1 cellular context compared by ENCODE assay signal in genomic region chr4:139207247-139207646, GRCh38.
TF ChIP-seq lines count a peak whose summit lies in the region.

No MANE protein-coding gene starts in this region.

TF ChIP-seq in K562, 482 proteins besides CTCF, POLR2A, EP300 and RAD21 (continued from another document):
- TF ChIP-seq, protein P1, sequence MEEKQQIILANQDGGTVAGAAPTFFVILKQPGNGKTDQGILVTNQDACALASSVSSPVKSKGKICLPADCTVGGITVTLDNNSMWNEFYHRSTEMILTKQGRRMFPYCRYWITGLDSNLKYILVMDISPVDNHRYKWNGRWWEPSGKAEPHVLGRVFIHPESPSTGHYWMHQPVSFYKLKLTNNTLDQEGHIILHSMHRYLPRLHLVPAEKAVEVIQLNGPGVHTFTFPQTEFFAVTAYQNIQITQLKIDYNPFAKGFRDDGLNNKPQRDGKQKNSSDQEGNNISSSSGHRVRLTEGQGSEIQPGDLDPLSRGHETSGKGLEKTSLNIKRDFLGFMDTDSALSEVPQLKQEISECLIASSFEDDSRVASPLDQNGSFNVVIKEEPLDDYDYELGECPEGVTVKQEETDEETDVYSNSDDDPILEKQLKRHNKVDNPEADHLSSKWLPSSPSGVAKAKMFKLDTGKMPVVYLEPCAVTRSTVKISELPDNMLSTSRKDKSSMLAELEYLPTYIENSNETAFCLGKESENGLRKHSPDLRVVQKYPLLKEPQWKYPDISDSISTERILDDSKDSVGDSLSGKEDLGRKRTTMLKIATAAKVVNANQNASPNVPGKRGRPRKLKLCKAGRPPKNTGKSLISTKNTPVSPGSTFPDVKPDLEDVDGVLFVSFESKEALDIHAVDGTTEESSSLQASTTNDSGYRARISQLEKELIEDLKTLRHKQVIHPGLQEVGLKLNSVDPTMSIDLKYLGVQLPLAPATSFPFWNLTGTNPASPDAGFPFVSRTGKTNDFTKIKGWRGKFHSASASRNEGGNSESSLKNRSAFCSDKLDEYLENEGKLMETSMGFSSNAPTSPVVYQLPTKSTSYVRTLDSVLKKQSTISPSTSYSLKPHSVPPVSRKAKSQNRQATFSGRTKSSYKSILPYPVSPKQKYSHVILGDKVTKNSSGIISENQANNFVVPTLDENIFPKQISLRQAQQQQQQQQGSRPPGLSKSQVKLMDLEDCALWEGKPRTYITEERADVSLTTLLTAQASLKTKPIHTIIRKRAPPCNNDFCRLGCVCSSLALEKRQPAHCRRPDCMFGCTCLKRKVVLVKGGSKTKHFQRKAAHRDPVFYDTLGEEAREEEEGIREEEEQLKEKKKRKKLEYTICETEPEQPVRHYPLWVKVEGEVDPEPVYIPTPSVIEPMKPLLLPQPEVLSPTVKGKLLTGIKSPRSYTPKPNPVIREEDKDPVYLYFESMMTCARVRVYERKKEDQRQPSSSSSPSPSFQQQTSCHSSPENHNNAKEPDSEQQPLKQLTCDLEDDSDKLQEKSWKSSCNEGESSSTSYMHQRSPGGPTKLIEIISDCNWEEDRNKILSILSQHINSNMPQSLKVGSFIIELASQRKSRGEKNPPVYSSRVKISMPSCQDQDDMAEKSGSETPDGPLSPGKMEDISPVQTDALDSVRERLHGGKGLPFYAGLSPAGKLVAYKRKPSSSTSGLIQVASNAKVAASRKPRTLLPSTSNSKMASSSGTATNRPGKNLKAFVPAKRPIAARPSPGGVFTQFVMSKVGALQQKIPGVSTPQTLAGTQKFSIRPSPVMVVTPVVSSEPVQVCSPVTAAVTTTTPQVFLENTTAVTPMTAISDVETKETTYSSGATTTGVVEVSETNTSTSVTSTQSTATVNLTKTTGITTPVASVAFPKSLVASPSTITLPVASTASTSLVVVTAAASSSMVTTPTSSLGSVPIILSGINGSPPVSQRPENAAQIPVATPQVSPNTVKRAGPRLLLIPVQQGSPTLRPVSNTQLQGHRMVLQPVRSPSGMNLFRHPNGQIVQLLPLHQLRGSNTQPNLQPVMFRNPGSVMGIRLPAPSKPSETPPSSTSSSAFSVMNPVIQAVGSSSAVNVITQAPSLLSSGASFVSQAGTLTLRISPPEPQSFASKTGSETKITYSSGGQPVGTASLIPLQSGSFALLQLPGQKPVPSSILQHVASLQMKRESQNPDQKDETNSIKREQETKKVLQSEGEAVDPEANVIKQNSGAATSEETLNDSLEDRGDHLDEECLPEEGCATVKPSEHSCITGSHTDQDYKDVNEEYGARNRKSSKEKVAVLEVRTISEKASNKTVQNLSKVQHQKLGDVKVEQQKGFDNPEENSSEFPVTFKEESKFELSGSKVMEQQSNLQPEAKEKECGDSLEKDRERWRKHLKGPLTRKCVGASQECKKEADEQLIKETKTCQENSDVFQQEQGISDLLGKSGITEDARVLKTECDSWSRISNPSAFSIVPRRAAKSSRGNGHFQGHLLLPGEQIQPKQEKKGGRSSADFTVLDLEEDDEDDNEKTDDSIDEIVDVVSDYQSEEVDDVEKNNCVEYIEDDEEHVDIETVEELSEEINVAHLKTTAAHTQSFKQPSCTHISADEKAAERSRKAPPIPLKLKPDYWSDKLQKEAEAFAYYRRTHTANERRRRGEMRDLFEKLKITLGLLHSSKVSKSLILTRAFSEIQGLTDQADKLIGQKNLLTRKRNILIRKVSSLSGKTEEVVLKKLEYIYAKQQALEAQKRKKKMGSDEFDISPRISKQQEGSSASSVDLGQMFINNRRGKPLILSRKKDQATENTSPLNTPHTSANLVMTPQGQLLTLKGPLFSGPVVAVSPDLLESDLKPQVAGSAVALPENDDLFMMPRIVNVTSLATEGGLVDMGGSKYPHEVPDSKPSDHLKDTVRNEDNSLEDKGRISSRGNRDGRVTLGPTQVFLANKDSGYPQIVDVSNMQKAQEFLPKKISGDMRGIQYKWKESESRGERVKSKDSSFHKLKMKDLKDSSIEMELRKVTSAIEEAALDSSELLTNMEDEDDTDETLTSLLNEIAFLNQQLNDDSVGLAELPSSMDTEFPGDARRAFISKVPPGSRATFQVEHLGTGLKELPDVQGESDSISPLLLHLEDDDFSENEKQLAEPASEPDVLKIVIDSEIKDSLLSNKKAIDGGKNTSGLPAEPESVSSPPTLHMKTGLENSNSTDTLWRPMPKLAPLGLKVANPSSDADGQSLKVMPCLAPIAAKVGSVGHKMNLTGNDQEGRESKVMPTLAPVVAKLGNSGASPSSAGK (IDR thresholded peaks at IDR 0.05) = peak; percentile 17; the same call in 1 of the 2 replicates
- TF ChIP-seq, protein P2, sequence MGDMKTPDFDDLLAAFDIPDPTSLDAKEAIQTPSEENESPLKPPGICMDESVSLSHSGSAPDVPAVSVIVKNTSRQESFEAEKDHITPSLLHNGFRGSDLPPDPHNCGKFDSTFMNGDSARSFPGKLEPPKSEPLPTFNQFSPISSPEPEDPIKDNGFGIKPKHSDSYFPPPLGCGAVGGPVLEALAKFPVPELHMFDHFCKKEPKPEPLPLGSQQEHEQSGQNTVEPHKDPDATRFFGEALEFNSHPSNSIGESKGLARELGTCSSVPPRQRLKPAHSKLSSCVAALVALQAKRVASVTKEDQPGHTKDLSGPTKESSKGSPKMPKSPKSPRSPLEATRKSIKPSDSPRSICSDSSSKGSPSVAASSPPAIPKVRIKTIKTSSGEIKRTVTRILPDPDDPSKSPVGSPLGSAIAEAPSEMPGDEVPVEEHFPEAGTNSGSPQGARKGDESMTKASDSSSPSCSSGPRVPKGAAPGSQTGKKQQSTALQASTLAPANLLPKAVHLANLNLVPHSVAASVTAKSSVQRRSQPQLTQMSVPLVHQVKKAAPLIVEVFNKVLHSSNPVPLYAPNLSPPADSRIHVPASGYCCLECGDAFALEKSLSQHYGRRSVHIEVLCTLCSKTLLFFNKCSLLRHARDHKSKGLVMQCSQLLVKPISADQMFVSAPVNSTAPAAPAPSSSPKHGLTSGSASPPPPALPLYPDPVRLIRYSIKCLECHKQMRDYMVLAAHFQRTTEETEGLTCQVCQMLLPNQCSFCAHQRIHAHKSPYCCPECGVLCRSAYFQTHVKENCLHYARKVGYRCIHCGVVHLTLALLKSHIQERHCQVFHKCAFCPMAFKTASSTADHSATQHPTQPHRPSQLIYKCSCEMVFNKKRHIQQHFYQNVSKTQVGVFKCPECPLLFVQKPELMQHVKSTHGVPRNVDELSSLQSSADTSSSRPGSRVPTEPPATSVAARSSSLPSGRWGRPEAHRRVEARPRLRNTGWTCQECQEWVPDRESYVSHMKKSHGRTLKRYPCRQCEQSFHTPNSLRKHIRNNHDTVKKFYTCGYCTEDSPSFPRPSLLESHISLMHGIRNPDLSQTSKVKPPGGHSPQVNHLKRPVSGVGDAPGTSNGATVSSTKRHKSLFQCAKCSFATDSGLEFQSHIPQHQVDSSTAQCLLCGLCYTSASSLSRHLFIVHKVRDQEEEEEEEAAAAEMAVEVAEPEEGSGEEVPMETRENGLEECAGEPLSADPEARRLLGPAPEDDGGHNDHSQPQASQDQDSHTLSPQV (IDR thresholded peaks at IDR 0.05) = peak; percentile 62
- no peak for TF ChIP-seq ZNF23 (CRISPR knock-in tag; IDR thresholded peaks at IDR 0.05)
- no peak for TF ChIP-seq RNF2 (IDR thresholded peaks at IDR 0.05)
- no peak for TF ChIP-seq NR1H2 (CRISPR knock-in tag; IDR thresholded peaks at IDR 0.05)
- no peak for TF ChIP-seq ZNF239 (CRISPR knock-in tag; IDR thresholded peaks at IDR 0.05)
- 0 out of 4 replicates have a peak, but pooled peaks of 1 of the 2 experiments have one; percentile 34 for TF ChIP-seq ZNF639 (CRISPR knock-in tag; conservative IDR thresholded peaks at IDR 0.05 in 1 of 2, IDR thresholded peaks at IDR 0.05 in 1 of 2)
- no peak for TF ChIP-seq PHB2 (IDR thresholded peaks at IDR 0.05; ENCODE audit: low read depth)
- no peak for TF ChIP-seq KLF1 (tag; IDR thresholded peaks at IDR 0.05)
- no peak for TF ChIP-seq SNAPC5 (CRISPR knock-in tag; IDR thresholded peaks at IDR 0.05)
- no peak for TF ChIP-seq MYC (IDR thresholded peaks at IDR 0.05; ENCODE audit: low read depth, low read length)
- no peak for TF ChIP-seq MYC (CRISPR knock-in tag; IDR thresholded peaks at IDR 0.05; ENCODE audit: borderline replicate concordance, low read depth)
- TF ChIP-seq CREB3 (tag; conservative IDR thresholded peaks at IDR 0.05; ENCODE audit: low read depth) = 0 out of 2 replicates have a peak, but pooled peaks have one; percentile 24
- no peak for TF ChIP-seq ZNF282 (CRISPR knock-in tag; IDR thresholded peaks at IDR 0.05)
- no peak for TF ChIP-seq ZNF174 (CRISPR knock-in tag; IDR thresholded peaks at IDR 0.05)
